8 cellular contexts compared by ENCODE assay signal in genomic region chr3:107421170-107421792, GRCh38. TPM values are rescaled to one million over a fixed set of nuclear protein-coding genes. Genes with fewer than 3 reads are reported as not detected.
DNase-seq lines count a peak whose midpoint lies in the region; ATAC-seq, FAIRE-seq and TF ChIP-seq lines count a peak whose summit lies in the region.

No MANE protein-coding gene starts in this region.

- H3K9me3 ChIP-seq in DND-41 (ENCODE audit: insufficient read depth, low read length, severe bottlenecking) (no peaks in the 10 kb centered on the region), astrocyte (ENCODE audit: insufficient read depth, low read depth, low read length) (no peaks in the 10 kb centered on the region), hepatocyte (ENCODE audit: low read depth) (no peaks in the 10 kb centered on the region), smooth muscle cell (replicated peaks; ENCODE audit: low read depth) (no peaks in the 10 kb centered on the region)

- no peaks in the 10 kb centered on the region for H3F3A ChIP-seq in smooth muscle cell (ENCODE audit: low read depth)

- H3K4me2 ChIP-seq in DND-41 (ENCODE audit: insufficient read depth, low read length) (peak overlapping the region; percentile 68), astrocyte (ENCODE audit: low read length) (peak overlapping the region; percentile 89), hepatocyte (peak overlapping the region; percentile 70), smooth muscle cell (peak overlapping the region; percentile 83)

- no peak for FAIRE-seq in astrocyte (lab: Jason Lieb, UNC)

- H3K4me1 Mint-ChIP-seq in astrocyte (ENCODE audit: low read depth, unreplicated experiment), result peaks cover 12% of the 10 kb centered on the region

- H3K36me3 ChIP-seq in DND-41 (ENCODE audit: insufficient read depth, low read length), result no peaks in the 10 kb centered on the region
- no peaks in the 10 kb centered on the region for H3K36me3 ChIP-seq in astrocyte (ENCODE audit: insufficient read depth, low read length)
- H3K36me3 ChIP-seq in hepatocyte (replicated peaks; ENCODE audit: insufficient read depth, low read depth), result no peaks in the 10 kb centered on the region
- no peaks in the 10 kb centered on the region for H3K36me3 ChIP-seq in smooth muscle cell (ENCODE audit: low read depth)

- ATAC-seq in DND-41 (ENCODE audit: insufficient read depth, low read depth), result peak; percentile 96
- peak; percentile 91 for ATAC-seq in GM19324 (IDR thresholded peaks at IDR 0.05; ENCODE audit: low FRiP score, unreplicated experiment)
- ATAC-seq in HG03175 (IDR thresholded peaks at IDR 0.05; ENCODE audit: unreplicated experiment), result peak; percentile 78
- no peak for ATAC-seq in HG03196 (IDR thresholded peaks at IDR 0.05; ENCODE audit: unreplicated experiment)

- H2AFZ ChIP-seq in DND-41 (ENCODE audit: low read depth, low read length) (peak overlapping the region; percentile 82), astrocyte (ENCODE audit: low read depth, low read length) (peak overlapping the region; percentile 83), hepatocyte (peak overlapping the region; percentile 28), smooth muscle cell (ENCODE audit: low read depth) (peak overlapping the region; percentile 86)

- 2% methylated on average over 4 of the region's 4 CpGs for WGBS in hepatocyte (ENCODE audit: low lambda C conversion rate, missing lambda C conversion rate)
- 3% methylated on average over 4 of the region's 4 CpGs for WGBS in smooth muscle cell (ENCODE audit: low lambda C conversion rate)

- H3K9ac ChIP-seq in DND-41 (ENCODE audit: low read depth, low read length), result peak overlapping the region; percentile 40
- H3K9ac ChIP-seq in astrocyte (ENCODE audit: low read length), result peak overlapping the region; percentile 70
- no peak overlapping the region for H3K9ac ChIP-seq in smooth muscle cell (ENCODE audit: low read depth)

- H3K9me2 ChIP-seq in hepatocyte (replicated peaks; ENCODE audit: insufficient read depth), result no peaks in the 10 kb centered on the region

- no peaks in the 10 kb centered on the region for H3K36me3 Mint-ChIP-seq in astrocyte (ENCODE audit: low read depth, unreplicated experiment)

- no peaks in the 10 kb centered on the region for H3K27me3 ChIP-seq in DND-41 (ENCODE audit: insufficient read depth, low read length, poor library complexity)
- no peaks in the 10 kb centered on the region for H3K27me3 ChIP-seq in astrocyte (ENCODE audit: insufficient read depth, low read length)
- H3K27me3 ChIP-seq in hepatocyte, result no peaks in the 10 kb centered on the region
- H3K27me3 ChIP-seq in smooth muscle cell (ENCODE audit: low read depth), result no peaks in the 10 kb centered on the region

- no peaks in the 10 kb centered on the region for H3K27me3 Mint-ChIP-seq in astrocyte (ENCODE audit: low read depth, unreplicated experiment)

- DNase-seq in DND-41 (peak; percentile 40), NCI-H526 treated with DMSO at 0.1 percent for 48 hours (lab: John Stamatoyannopoulos, UW) (peak; percentile 4), astrocyte (ENCODE audit: low read depth) (peak; percentile 49), hepatocyte (ENCODE audit: low spot score) (peak; percentile 74), smooth muscle cell (lab: John Stamatoyannopoulos, UW; ENCODE audit: unreplicated experiment) (no peak)

- H3K4me1 ChIP-seq in DND-41 (ENCODE audit: insufficient read depth, low read length) (peaks cover 7% of the 10 kb centered on the region; the same call in 1 of the 2 replicates), astrocyte (ENCODE audit: insufficient read depth, low read length) (no peaks in the 10 kb centered on the region), hepatocyte (ENCODE audit: insufficient read depth) (no peaks in the 10 kb centered on the region), smooth muscle cell (ENCODE audit: low read depth) (no peaks in the 10 kb centered on the region)

- H3K4me3 ChIP-seq in DND-41 (ENCODE audit: low read depth in 1 of 2, low read length in 2 of 2) (peak overlapping the region in 1 of 2 experiments; percentile 44; a peak in 1 of 4 replicates), astrocyte (ENCODE audit: insufficient read depth, low read depth, low read length) (peak overlapping the region; percentile 56), hepatocyte (no peak overlapping the region), smooth muscle cell (peak overlapping the region; percentile 49)

- peak overlapping the region; percentile 82 for H3K4me3 Mint-ChIP-seq in astrocyte (ENCODE audit: unreplicated experiment)

- H3K27ac ChIP-seq in DND-41 (ENCODE audit: low read length) (peak overlapping the region; percentile 44; the same call in 1 of the 2 replicates), astrocyte (ENCODE audit: low read depth, low read length) (no peak overlapping the region), hepatocyte (no peak overlapping the region), smooth muscle cell (ENCODE audit: low read depth) (no peak overlapping the region)

- H3K27ac Mint-ChIP-seq in astrocyte (ENCODE audit: unreplicated experiment), result no peak overlapping the region

- peak; percentile 85 for TF ChIP-seq CTCF in DND-41 (IDR thresholded peaks at IDR 0.05; ENCODE audit: borderline replicate concordance, extremely low read depth, low read length, poor library complexity, severe bottlenecking)
- peak; percentile 82 for TF ChIP-seq CTCF in astrocyte (IDR thresholded peaks at IDR 0.05; ENCODE audit: insufficient read depth, low read depth, low read length)
- TF ChIP-seq CTCF in hepatocyte (IDR thresholded peaks at IDR 0.05; ENCODE audit: poor library complexity), result peak; percentile 92
- TF ChIP-seq CTCF in smooth muscle cell (IDR thresholded peaks at IDR 0.05; ENCODE audit: borderline replicate concordance, insufficient read depth, poor library complexity, severe bottlenecking), result peak; percentile 84

- no peaks in the 10 kb centered on the region for H4K20me1 ChIP-seq in DND-41 (ENCODE audit: insufficient read depth, low read length)
- no peaks in the 10 kb centered on the region for H4K20me1 ChIP-seq in astrocyte (ENCODE audit: insufficient read depth, low read length)
- no peaks in the 10 kb centered on the region for H4K20me1 ChIP-seq in hepatocyte (ENCODE audit: insufficient read depth, poor library complexity, severe bottlenecking)
- no peaks in the 10 kb centered on the region for H4K20me1 ChIP-seq in smooth muscle cell (ENCODE audit: low read depth)

- H3K79me2 ChIP-seq in DND-41 (ENCODE audit: insufficient read depth, low read length) (no peaks in the 10 kb centered on the region), astrocyte (ENCODE audit: insufficient read depth, low read length) (no peaks in the 10 kb centered on the region), hepatocyte (no peaks in the 10 kb centered on the region), smooth muscle cell (ENCODE audit: low read depth) (no peaks in the 10 kb centered on the region)

- H3K9me3 Mint-ChIP-seq in astrocyte (ENCODE audit: unreplicated experiment), result no peaks in the 10 kb centered on the region

RNA-seq across cellular contexts. Expression of gene CCDC54, which starts 44.0 kb away (rescaled TPM):
- total RNA-seq in astrocyte, result not detected in 2 replicates
- total RNA-seq in hepatocyte, result not detected in 2 replicates
- 0.52 and 0.89 TPM in 2 replicates for polyA plus RNA-seq in hepatocyte
- total RNA-seq in smooth muscle cell, result not detected in 2 replicates
- 0.49 TPM in 1 of 2 replicates, not detected in the other for polyA plus RNA-seq in smooth muscle cell

Comparison
In these comparisons a context has a peak if more than half of its experiments do, and no peak if none do; other contexts are left out.
1. H2AFZ ChIP-seq: peak in every context shown above with its lines; median percentile 86 in smooth muscle cell; 83 in astrocyte; 82 in DND-41; 28 in hepatocyte.